ENCODE assay signal across 26 cellular contexts in genomic region chr9:742914-743594, GRCh38.
DNase-seq lines count a peak whose midpoint lies in the region; ATAC-seq and TF ChIP-seq lines count a peak whose summit lies in the region.
"Had no signal": no experiment of that assay in that cellular context is flagged by ENCODE, and none has a peak within 500 bp of the region (broad histone marks: within the 10 kb centered on the region; RNA-seq: fewer than 3 reads in every experiment).

No MANE protein-coding gene starts in this region.

- H3K4me1 ChIP-seq in right cardiac atrium (ENCODE audit: control insufficient read depth, insufficient read depth, low read length) (peaks cover 16% of the 10 kb centered on the region), gastroesophageal sphincter (peaks cover 16 to 76% (median 26%) of the 10 kb centered on the region in 3 donors), gastrocnemius medialis (peaks cover 46 to 47% of the 10 kb centered on the region in 2 donors)

- H3K4me3 ChIP-seq in right cardiac atrium (ENCODE audit: low read length) (no peak overlapping the region), gastroesophageal sphincter (no peak overlapping the region), gastrocnemius medialis (no peak overlapping the region)
- H3K4me3 ChIP-seq: A549, K562, SJSA1, suprapubic skin had no signal

- TF ChIP-seq CTCF in gastroesophageal sphincter (IDR thresholded peaks at IDR 0.05) (no peak), gastrocnemius medialis (IDR thresholded peaks at IDR 0.05 in 4 of 5, conservative IDR thresholded peaks at IDR 0.05 in 1 of 5) (no peak), GM10266 (IDR thresholded peaks at IDR 0.05; ENCODE audit: control insufficient read depth, insufficient read depth, low read depth, missing control alignments) (no peak)

- H3K36me3 ChIP-seq in gastroesophageal sphincter (peaks cover 0 to 85% of the 10 kb centered on the region in 2 donors), gastrocnemius medialis (peaks cover 0 to 33% of the 10 kb centered on the region in 2 donors)

- no peak for TF ChIP-seq EP300 in gastroesophageal sphincter (IDR thresholded peaks at IDR 0.05)

- intact Hi-C loops in right cardiac atrium (cut with DNase I) (no loop called here), cardiac septum (cut with DNase I) (no loop called here), gastrocnemius medialis (cut with DNase I; ENCODE audit: low total_unique reads) (no loop called here)

- TF ChIP-seq POLR2A in gastroesophageal sphincter (IDR thresholded peaks at IDR 0.05) (no peak), gastrocnemius medialis (IDR thresholded peaks at IDR 0.05) (no peak)

- 75% methylated on average over 8 of the region's 8 CpGs for WGBS in right cardiac atrium
- whole genome bisulfite sequencing in gastroesophageal sphincter (ENCODE audit: low coverage in 1 of 2), 2 donors: 91 to 97% methylated on average over 4 to 8 of the region's 8 CpGs

- H3K27me3 ChIP-seq in right cardiac atrium (ENCODE audit: control insufficient read depth, insufficient read depth) (no peaks in the 10 kb centered on the region), gastroesophageal sphincter (no peaks in the 10 kb centered on the region), gastrocnemius medialis (no peaks in the 10 kb centered on the region)
- H3K27me3 ChIP-seq: SJSA1, suprapubic skin had no signal

- DNase-seq in right cardiac atrium (no peak), cardiac septum (ENCODE audit: low spot score) (no peak), gastrocnemius medialis (no peak), NCI-H2171 (lab: John Stamatoyannopoulos, UW) (no peak), Ammon's horn (ENCODE audit: low spot score) (no peak), GM10266 (ENCODE audit: extremely low spot score) (no peak), ACHN (no peak)
- DNase-seq: activated CD4-positive, alpha-beta T cell treated with anti-CD3 and anti-CD28 coated beads for 48 hours; activated CD8-positive, alpha-beta memory T cell treated with anti-CD3 and anti-CD28 coated beads for 24 hours; activated T-cell treated with anti-CD3 and anti-CD28 coated beads for 4 hours; CD8-positive, alpha-beta T cell; H7; mesendoderm; NCI-H1092 treated with DMSO at 0.1 percent for 48 hours; NCI-H187; NCI-H510A; posterior cingulate gyrus; T1000; WERI-Rb-1 had no signal

- peak overlapping the region; percentile 74 for H3K27ac ChIP-seq in right cardiac atrium (ENCODE audit: low read length)
- peak overlapping the region; percentile 8 to 91 (median 88) for H3K27ac ChIP-seq in gastroesophageal sphincter
- H3K27ac ChIP-seq in gastrocnemius medialis: peak overlapping the region; percentile 79 to 88 (median 80)
- H3K27ac ChIP-seq: A549, SJSA1, suprapubic skin had no signal

- no peaks in the 10 kb centered on the region for H3K9me3 ChIP-seq in right cardiac atrium (ENCODE audit: control insufficient read depth, low read length)
- H3K9me3 ChIP-seq in gastroesophageal sphincter: no peaks in the 10 kb centered on the region
- H3K9me3 ChIP-seq in gastrocnemius medialis: no peaks in the 10 kb centered on the region
- H3K9me3 ChIP-seq: A549, SJSA1, suprapubic skin had no signal

- no peak for ATAC-seq in right cardiac atrium
- ATAC-seq in gastroesophageal sphincter: no peak
- no peak for ATAC-seq in gastrocnemius medialis
- ATAC-seq: A549; activated naive CD4-positive, alpha-beta T cell treated with anti-CD3 and anti-CD28 coated beads, Interleukin-2, amount 50 U/mL, for 72 hours; CD8-positive, alpha-beta T cell; K562; stimulated activated memory B cell treated with anti-CD40 and anti-IgM and Interleukin-4, amounts not matched to agents 10 μg/mL and 1 μg/mL and 100 μg/mL, for 72 hours had no signal

- in situ Hi-C loops in gastrocnemius medialis (cut with MboI; ENCODE audit: low sequenced_read_pairs in 4 of 4) (no loop called here), ACHN (cut with HindIII; ENCODE audit: low pct_ligation_motif_present, low pct_unique_long_range_greater_than_20kb, low sequenced_read_pairs) (no loop called here)
